1 cellular context compared by ENCODE assay signal in the genomic region with DNA sequence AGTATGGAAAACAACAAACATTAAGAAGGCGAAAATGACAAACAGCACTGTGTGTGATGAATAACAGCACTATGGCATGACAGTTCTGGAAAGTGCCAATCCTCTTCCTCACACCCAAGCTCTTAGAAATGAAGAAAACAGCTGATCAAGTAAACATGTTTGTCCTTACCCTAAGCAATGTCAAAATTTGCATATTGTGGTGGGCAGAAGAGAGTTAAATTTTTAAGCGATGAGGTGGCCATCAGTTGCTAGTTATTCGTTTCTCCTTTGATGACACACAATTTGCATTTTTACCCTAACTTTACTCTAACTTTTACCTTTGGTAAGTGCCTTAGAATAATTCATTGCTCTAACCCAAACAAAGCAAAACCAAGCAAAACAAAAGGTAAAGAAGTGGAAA.
TF ChIP-seq lines count a peak whose summit lies in the region.

No MANE protein-coding gene starts in this region.

TF ChIP-seq in SK-N-SH treated with all-trans-retinoic acid at 6 μM for 48 hours, 23 proteins besides CTCF, POLR2A, EP300 and RAD21 (continued from another document):
- TF ChIP-seq, protein P1, sequence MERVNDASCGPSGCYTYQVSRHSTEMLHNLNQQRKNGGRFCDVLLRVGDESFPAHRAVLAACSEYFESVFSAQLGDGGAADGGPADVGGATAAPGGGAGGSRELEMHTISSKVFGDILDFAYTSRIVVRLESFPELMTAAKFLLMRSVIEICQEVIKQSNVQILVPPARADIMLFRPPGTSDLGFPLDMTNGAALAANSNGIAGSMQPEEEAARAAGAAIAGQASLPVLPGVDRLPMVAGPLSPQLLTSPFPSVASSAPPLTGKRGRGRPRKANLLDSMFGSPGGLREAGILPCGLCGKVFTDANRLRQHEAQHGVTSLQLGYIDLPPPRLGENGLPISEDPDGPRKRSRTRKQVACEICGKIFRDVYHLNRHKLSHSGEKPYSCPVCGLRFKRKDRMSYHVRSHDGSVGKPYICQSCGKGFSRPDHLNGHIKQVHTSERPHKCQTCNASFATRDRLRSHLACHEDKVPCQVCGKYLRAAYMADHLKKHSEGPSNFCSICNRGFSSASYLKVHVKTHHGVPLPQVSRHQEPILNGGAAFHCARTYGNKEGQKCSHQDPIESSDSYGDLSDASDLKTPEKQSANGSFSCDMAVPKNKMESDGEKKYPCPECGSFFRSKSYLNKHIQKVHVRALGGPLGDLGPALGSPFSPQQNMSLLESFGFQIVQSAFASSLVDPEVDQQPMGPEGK (CRISPR knock-in tag; IDR thresholded peaks at IDR 0.05; ENCODE audit: borderline replicate concordance) = no peak
- TF ChIP-seq ZC3H10 (CRISPR knock-in tag; IDR thresholded peaks at IDR 0.05) = no peak
